ENCODE assay signal across 17 cellular contexts in genomic region chr16:7440886-7441400, GRCh38.
DNase-seq lines count a peak whose midpoint lies in the region; ATAC-seq and TF ChIP-seq lines count a peak whose summit lies in the region.
"Had no signal": no experiment of that assay in that cellular context is flagged by ENCODE, and none has a peak within 500 bp of the region (broad histone marks: within the 10 kb centered on the region; RNA-seq: fewer than 3 reads in every experiment).

No MANE protein-coding gene starts in this region.

- no peak overlapping the region for H2BK20ac ChIP-seq in H9 (ENCODE audit: low read depth, low read length, poor library complexity, severe bottlenecking)

- H4K91ac ChIP-seq in H9 (ENCODE audit: insufficient read length, low read depth, low read length) = no peak overlapping the region

- no peaks in the 10 kb centered on the region for H3K27me3 ChIP-seq in H9 (ENCODE audit: insufficient read depth, low read length)

- H4K8ac ChIP-seq in H9 (replicated peaks; ENCODE audit: insufficient read length, low read depth, low read length) = no peak overlapping the region

- H2BK5ac ChIP-seq in H9 (ENCODE audit: insufficient read length, low read length) = no peak overlapping the region

- no peaks in the 10 kb centered on the region for H3K79me1 ChIP-seq in H9 (ENCODE audit: insufficient read depth, low read depth, low read length, poor library complexity, severe bottlenecking)

- no peak overlapping the region for H3K18ac ChIP-seq in H9 (ENCODE audit: insufficient read length, low read depth, low read length)

- no peak overlapping the region for H3K23ac ChIP-seq in H9 (ENCODE audit: insufficient read length, low read depth, low read length)

- peaks cover 35 to 42% of the 10 kb centered on the region in 2 experiments for H3K4me1 Mint-ChIP-seq in H9
- H3K4me1 Mint-ChIP-seq: B cell had no signal

- H3T11ph ChIP-seq in H9 (ENCODE audit: low read length) = no peak overlapping the region

- H3K56ac ChIP-seq in H9 (ENCODE audit: insufficient read length, low read depth, low read length) = no peak overlapping the region

- peaks cover 17% of the 10 kb centered on the region; the same call in 1 of the 2 replicates for H3K4me1 ChIP-seq in H9 (ENCODE audit: insufficient read depth, low read length)

- H3K4ac ChIP-seq in H9 (ENCODE audit: low read depth, low read length) = no peak overlapping the region

- no peak overlapping the region for H4K5ac ChIP-seq in H9 (ENCODE audit: insufficient read length, low read depth, low read length)

- no peaks in the 10 kb centered on the region for H3K23me2 ChIP-seq in H9 (ENCODE audit: insufficient read length, low read depth, low read length, poor library complexity, severe bottlenecking)

- H3K9me3 ChIP-seq in H9 (ENCODE audit: control insufficient read depth, low read depth, low read length) = no peaks in the 10 kb centered on the region

- no peaks in the 10 kb centered on the region for H3K79me2 ChIP-seq in H9 (ENCODE audit: insufficient read depth, low read length)

- peak overlapping the region in 1 of 2 experiments; percentile 28; a peak in 1 of 5 replicates for H3K4me3 Mint-ChIP-seq in H9
- H3K4me3 Mint-ChIP-seq: B cell; CD4-positive, alpha-beta T cell; HFFc6 had no signal

- no peaks in the 10 kb centered on the region for H3K36me3 Mint-ChIP-seq in H9 (ENCODE audit: insufficient read depth in 1 of 3, low read depth in 3 of 3)

- H2BK12ac ChIP-seq in H9 (ENCODE audit: insufficient read length, low read depth, low read length) = no peak overlapping the region

- no peaks in the 10 kb centered on the region for H3K9me3 Mint-ChIP-seq in H9

- no peaks in the 10 kb centered on the region for H4K20me1 ChIP-seq in H9 (ENCODE audit: control insufficient read depth, insufficient read depth, insufficient read length)

- no CpG with 5 or more reads among the region's 6 CpGs for WGBS in H9 (ENCODE audit: extremely low coverage, insufficient read length, low lambda C conversion rate)

- H3K27ac ChIP-seq in H9 (ENCODE audit: insufficient read length, low read depth, low read length) = peak overlapping the region; percentile 3
- peak overlapping the region; percentile 58 for H3K27ac ChIP-seq in caudate nucleus (ENCODE audit: low read depth, low read length)

- no peak overlapping the region for H2AFZ ChIP-seq in H9 (ENCODE audit: low read length)

- no peak overlapping the region for H3K9ac ChIP-seq in H9 (ENCODE audit: extremely low read depth, insufficient read length, low read length)

- no peak for TF ChIP-seq CTCF in H9 (conservative IDR thresholded peaks at IDR 0.05)

- DNase-seq in H9 (peak; percentile 50), caudate nucleus (lab: John Stamatoyannopoulos, UW) (no peak), left kidney (ENCODE audit: low read depth, low spot score) (peak; percentile 23), retina (peak; percentile 70)
- DNase-seq in activated CD4-positive, alpha-beta T cell treated with anti-CD3 and anti-CD28 coated beads for 4 hours = no peak
- DNase-seq in activated CD4-positive, alpha-beta T cell treated with anti-CD3 and anti-CD28 coated beads, Interleukin-2, amount 50 U/mL, for 48 hours = no peak
- DNase-seq: ACHN; C1 segment of cervical spinal cord; CD4-positive, alpha-beta T cell; DMS153; EL; GOT3; HCEC 1CT; HFFc6 had no signal

- H3K27me3 Mint-ChIP-seq in H9 (ENCODE audit: low read depth) = no peaks in the 10 kb centered on the region; the same call in 1 of the 2 replicates
- H3K27me3 Mint-ChIP-seq: B cell; CD4-positive, alpha-beta T cell had no signal

- H3K27ac Mint-ChIP-seq in H9 = peak overlapping the region in 1 of 3 experiments; percentile 92; a peak in 3 of 7 replicates
- H3K27ac Mint-ChIP-seq: B cell; CD4-positive, alpha-beta T cell; HFFc6 had no signal

- H2AK5ac ChIP-seq in H9 (ENCODE audit: insufficient read length, low read length) = no peak overlapping the region

- no peak overlapping the region for H3K4me2 ChIP-seq in H9 (ENCODE audit: insufficient read depth, insufficient read length, low read length)

- H2BK15ac ChIP-seq in H9 (ENCODE audit: low read depth, low read length) = no peak overlapping the region

- no peak overlapping the region for H2BK120ac ChIP-seq in H9 (ENCODE audit: low read depth, low read length, poor library complexity, severe bottlenecking)

- ATAC-seq in HG02981 (IDR thresholded peaks at IDR 0.05; ENCODE audit: unreplicated experiment) = no peak
- ATAC-seq: HepG2 had no signal

- H3K14ac ChIP-seq in H9 (ENCODE audit: insufficient read depth, low read length) = no peak overlapping the region

Comparison
In these comparisons a context has a peak if more than half of its experiments do, and no peak if none do; other contexts are left out.
1. DNase-seq: peak in H9 (single experiment), left kidney (single experiment) and retina (single experiment); none in caudate nucleus (0 of 61), activated CD4-positive, alpha-beta T cell treated with anti-CD3 and anti-CD28 coated beads for 4 hours (0 of 2) and activated CD4-positive, alpha-beta T cell treated with anti-CD3 and anti-CD28 coated beads, Interleukin-2, amount 50 U/mL, for 48 hours (0 of 2).